Comparison of ENCODE assay signal across 21 cellular contexts in genomic region chr19:56126983-56127780, GRCh38. TPM values are rescaled to one million over a fixed set of nuclear protein-coding genes. Genes with fewer than 3 reads are reported as not detected.
"Had no signal": no experiment of that assay in that cellular context is flagged by ENCODE, and none has a peak within 500 bp of the region (broad histone marks: within the 10 kb centered on the region; RNA-seq: fewer than 3 reads in every experiment).

No MANE protein-coding gene starts in this region.

- H3K9me3 Mint-ChIP-seq: activated CD4-positive, alpha-beta memory T cell treated with anti-CD3 and anti-CD28 coated beads for 36 hours; activated T-cell treated with anti-CD3 and anti-CD28 coated beads, Interleukin-2, amount 50 U/mL, for 4 hours; immature natural killer cell; natural killer cell had no signal

- H3K4me1 ChIP-seq: breast epithelium had no signal

- H3K27me3 ChIP-seq: breast epithelium, suprapubic skin had no signal

- ATAC-seq: activated CD4-positive, CD25-positive, alpha-beta regulatory T cell treated with anti-CD3 and anti-CD28 coated beads, Interleukin-2, amount 50 U/mL, for 24 hours; activated T-cell treated with anti-CD3 and anti-CD28 coated beads, Interleukin-2, amount 50 U/mL, for 4 hours; natural killer cell; stimulated activated naive CD8-positive, alpha-beta T cell treated with anti-CD3 and anti-CD28 coated beads, Interleukin-15, Interleukin-2, amounts not matched to agents 100 U/mL and 50 U/mL, for 24 hours had no signal

- H3K4me1 Mint-ChIP-seq: natural killer cell had no signal

- H3K4me3 ChIP-seq: breast epithelium, lung, suprapubic skin had no signal

- H3K36me3 Mint-ChIP-seq: activated CD4-positive, alpha-beta memory T cell treated with anti-CD3 and anti-CD28 coated beads for 36 hours; activated naive CD8-positive, alpha-beta T cell treated with anti-CD3 and anti-CD28 coated beads, Interleukin-2, amount 10 ng/mL, durations not matched to agents 7 days and 5 days; natural killer cell had no signal

- H3K9me3 ChIP-seq: breast epithelium, suprapubic skin had no signal

- H3K27ac ChIP-seq: breast epithelium, suprapubic skin had no signal

- H3K4me3 Mint-ChIP-seq: activated CD4-positive, alpha-beta memory T cell treated with anti-CD3 and anti-CD28 coated beads for 36 hours; activated naive CD8-positive, alpha-beta T cell treated with anti-CD3 and anti-CD28 coated beads, Interleukin-2, amount 10 ng/mL, durations not matched to agents 7 days and 5 days; activated T-cell treated with anti-CD3 and anti-CD28 coated beads, Interleukin-2, amount 50 U/mL, for 4 hours; immature natural killer cell; natural killer cell had no signal

- H3K27me3 Mint-ChIP-seq: activated CD4-positive, alpha-beta memory T cell treated with anti-CD3 and anti-CD28 coated beads for 36 hours; activated naive CD8-positive, alpha-beta T cell treated with anti-CD3 and anti-CD28 coated beads, Interleukin-2, amount 10 ng/mL, durations not matched to agents 7 days and 5 days had no signal

- DNase-seq: activated CD4-positive, alpha-beta memory T cell treated with anti-CD3 and anti-CD28 coated beads for 36 hours; activated gamma-delta T cell treated with Interleukin-2 at 50 U/mL for 16 hours; activated naive CD8-positive, alpha-beta T cell treated with anti-CD3 and anti-CD28 coated beads, Interleukin-2, amount 10 ng/mL, durations not matched to agents 7 days and 5 days; activated T-cell treated with anti-CD3 and anti-CD28 coated beads, Interleukin-2, amount 50 U/mL, for 4 hours; aorta; dermis blood vessel endothelial cell; hypothalamus; immature natural killer cell; natural killer cell; stimulated activated CD4-positive, alpha-beta T cell treated with anti-CD3 and anti-CD28 coated beads, Interleukin-2, amount 100 ng/mL, for 48 hours; stimulated activated naive CD8-positive, alpha-beta T cell treated with anti-CD3 and anti-CD28 coated beads, Interleukin-15, Interleukin-2, amounts not matched to agents 100 U/mL and 50 U/mL, for 24 hours; T-helper 2 cell had no signal

- H3K36me3 ChIP-seq: breast epithelium, suprapubic skin had no signal

- H3K27ac Mint-ChIP-seq: activated CD4-positive, alpha-beta memory T cell treated with anti-CD3 and anti-CD28 coated beads for 36 hours; activated naive CD8-positive, alpha-beta T cell treated with anti-CD3 and anti-CD28 coated beads, Interleukin-2, amount 10 ng/mL, durations not matched to agents 7 days and 5 days; immature natural killer cell; natural killer cell had no signal

RNA-seq across cellular contexts. Expression of gene GALP, which starts 48.6 kb away (rescaled TPM):
- total RNA-seq: activated CD4-positive, alpha-beta memory T cell treated with anti-CD3 and anti-CD28 coated beads for 36 hours; activated naive CD8-positive, alpha-beta T cell treated with anti-CD3 and anti-CD28 coated beads, Interleukin-2, amount 10 ng/mL, durations not matched to agents 7 days and 5 days; activated T-cell treated with anti-CD3 and anti-CD28 coated beads, Interleukin-2, amount 50 U/mL, for 4 hours; aorta; breast epithelium; cerebellum; dermis blood vessel endothelial cell; glomerular endothelial cell; lung; natural killer cell; osteocyte; suprapubic skin; ureter had no signal
- polyA plus RNA-seq: aorta, esophagus, immature natural killer cell, lung had no signal
